ENCODE assay signal across 14 cellular contexts in the genomic region with DNA sequence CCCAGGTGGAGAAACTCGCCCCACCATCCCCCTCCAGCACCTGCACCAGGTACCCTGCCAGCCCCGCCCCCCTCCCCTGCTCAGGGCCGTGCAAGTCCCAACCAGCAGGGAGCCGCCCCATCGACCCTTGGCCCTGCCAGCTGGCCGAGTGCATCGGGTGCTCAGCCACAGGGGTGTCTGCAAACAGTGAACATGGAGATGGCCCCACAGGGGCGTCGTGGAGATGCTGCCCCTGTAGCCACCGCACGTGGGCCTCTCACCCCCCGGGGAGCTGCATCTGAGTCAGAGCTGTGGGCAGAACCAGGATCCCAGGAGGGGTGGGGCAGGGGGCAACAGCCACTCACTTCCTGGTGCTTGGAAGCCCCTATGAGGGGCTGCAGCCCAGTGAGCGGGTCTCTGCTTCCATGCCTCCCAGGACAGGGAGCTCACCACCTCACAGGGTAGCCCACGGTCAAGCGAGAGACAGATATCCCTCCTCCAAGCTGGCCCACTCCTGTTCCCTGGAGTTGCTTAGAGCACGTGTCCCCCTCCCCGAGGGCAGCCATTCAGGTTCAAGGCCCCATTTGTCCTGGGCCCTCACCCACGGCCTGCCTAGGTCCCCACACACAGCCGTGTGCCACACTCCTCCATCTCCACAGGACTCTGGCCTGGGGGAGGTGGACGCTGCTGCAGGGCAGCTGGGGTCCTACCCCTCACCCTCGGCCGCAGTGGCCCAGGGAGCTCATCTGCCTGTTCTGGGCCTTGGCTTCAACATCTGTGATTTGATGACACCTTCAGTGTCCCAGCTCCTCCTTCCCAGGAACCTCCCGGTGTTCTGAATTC. TPM values are rescaled to one million over a fixed set of nuclear protein-coding genes. Genes with fewer than 3 reads are reported as not detected.
A peak's percentile ranks its signal among the peaks of the same experiment; 100 is the strongest.
DNase-seq lines count a peak whose midpoint lies in the region; ATAC-seq and TF ChIP-seq lines count a peak whose summit lies in the region.
"Had no signal": no experiment of that assay in that cellular context is flagged by ENCODE, and none has a peak within 500 bp of the region (broad histone marks: within the 10 kb centered on the region; RNA-seq: fewer than 3 reads in every experiment).

No MANE protein-coding gene starts in this region.

- in situ Hi-C loops in KBM-7 (cut with MboI; ENCODE audit: low pct_unique_long_range_greater_than_20kb, low sequenced_read_pairs), result no loop called here
- in situ Hi-C loops in GM23248 (cut with MboI), result no loop called here

- no peak overlapping the region for H2AFZ ChIP-seq in GM23248

- H3K79me2 ChIP-seq in GM23248 (ENCODE audit: insufficient read depth), result no peaks in the 10 kb centered on the region

- H3K36me3 ChIP-seq in breast epithelium (no peaks in the 10 kb centered on the region), prostate gland (no peaks in the 10 kb centered on the region), GM23248 (ENCODE audit: low read depth) (no peaks in the 10 kb centered on the region)

- no peaks in the 10 kb centered on the region for H3K4me1 ChIP-seq in breast epithelium
- peaks cover 19% of the 10 kb centered on the region for H3K4me1 ChIP-seq in prostate gland (replicated peaks)
- H3K4me1 ChIP-seq in GM23248 (ENCODE audit: insufficient read depth), result no peaks in the 10 kb centered on the region

- H3K27ac ChIP-seq in breast epithelium, result peak overlapping the region; percentile 82 to 90
- H3K27ac ChIP-seq in prostate gland, result peak overlapping the region in 1 of 2 donors; percentile 72
- H3K27ac ChIP-seq in GM23248, result no peak overlapping the region
- H3K27ac ChIP-seq: KMS-11 had no signal

- H3K4me3 ChIP-seq in breast epithelium (no peak overlapping the region), prostate gland (no peak overlapping the region), GM23248 (no peak overlapping the region)

- TF ChIP-seq POLR2A in breast epithelium (IDR thresholded peaks at IDR 0.05), result no peak
- no peak for TF ChIP-seq POLR2A in prostate gland (IDR thresholded peaks at IDR 0.05)

- intact Hi-C loops in breast epithelium (cut with DNase I; ENCODE audit: low total_unique reads) (no loop called here), prostate gland (cut with DNase I) (no loop called here)

- no peak for TF ChIP-seq CTCF in breast epithelium (IDR thresholded peaks at IDR 0.05)
- TF ChIP-seq CTCF in prostate gland (IDR thresholded peaks at IDR 0.05), result no peak

- no peak for ATAC-seq in HG03432 (IDR thresholded peaks at IDR 0.05; ENCODE audit: unreplicated experiment)

- H3K4me2 ChIP-seq in GM23248 (ENCODE audit: unreplicated experiment), result no peak overlapping the region
- H3K4me2 ChIP-seq: KMS-11 had no signal

- H3K9me2 ChIP-seq in GM23248 (ENCODE audit: insufficient read depth), result no peaks in the 10 kb centered on the region

- H3K9me3 ChIP-seq in breast epithelium, result no peaks in the 10 kb centered on the region
- H3K9me3 ChIP-seq in prostate gland, result no peaks in the 10 kb centered on the region
- H3K9me3 ChIP-seq in GM23248 (ENCODE audit: low read depth), result no peaks in the 10 kb centered on the region

- no peak overlapping the region for H3K9ac ChIP-seq in GM23248
- H3K9ac ChIP-seq: KMS-11 had no signal

- DNase-seq in DMS79 treated with DMSO at 0.1 percent for 48 hours (lab: John Stamatoyannopoulos, UW) (peak; percentile 35), NAMALWA (ENCODE audit: low spot score) (peak; percentile 15), breast epithelium (ENCODE audit: low spot score in 2 of 2) (peak in 1 of 2 donors; percentile 43), prostate gland (ENCODE audit: low spot score) (peak; percentile 52), KBM-7 (no peak), GM23248 (no peak), occipital lobe (lab: John Stamatoyannopoulos, UW) (no peak)
- DNase-seq: activated gamma-delta T cell treated with Interleukin-2 at 50 U/mL for 16 hours; CD4-positive, alpha-beta memory T cell; endodermal cell; left cardiac atrium had no signal

- 71% methylated on average over 11 of the region's 23 CpGs for WGBS in prostate gland
- 59 to 68% methylated on average over 19 to 23 of the region's 23 CpGs for WGBS in GM23248 (ENCODE audit: low coverage in 1 of 2, low lambda C conversion rate in 2 of 2, missing lambda C conversion rate in 2 of 2), 2 experiments

- H3K27me3 ChIP-seq in breast epithelium (no peaks in the 10 kb centered on the region), prostate gland (replicated peaks; ENCODE audit: insufficient read depth) (no peaks in the 10 kb centered on the region), GM23248 (replicated peaks; ENCODE audit: insufficient read depth) (no peaks in the 10 kb centered on the region)

- no peaks in the 10 kb centered on the region for H4K20me1 ChIP-seq in GM23248 (ENCODE audit: insufficient read depth)

- no peaks in the 10 kb centered on the region for H3F3A ChIP-seq in GM23248 (ENCODE audit: insufficient read depth)

RNA-seq across cellular contexts. Expression of a gene that starts 1.1 kb away (rescaled TPM):
- total RNA-seq in breast epithelium, result 1 to 10 TPM in 1 of 3 donors, under 1 TPM in 1, not detected in 1; 0.15 to 2.3 TPM
- 1 to 10 TPM; 1.1 to 3.5 TPM for total RNA-seq in prostate gland
- total RNA-seq in GM23248 (2014; rRNA removed; shearing (Covaris generic)), result not detected in 2 replicates
- not detected in 2 replicates for polyA plus RNA-seq in GM23248 (2016; fragmentation: Nextera tagmentation; extraction: Ambion mirVana)
- total RNA-seq in occipital lobe, result not detected
- total RNA-seq: CD4-positive, alpha-beta memory T cell; left cardiac atrium; NCI-H460 had no signal
- polyA plus RNA-seq: CD4-positive, alpha-beta memory T cell had no signal

RNA-seq across cellular contexts. Expression of a gene that starts 9.1 kb away (rescaled TPM):
- under 1 TPM in 1 of 3 donors, not detected in 2; 0.33 TPM for total RNA-seq in breast epithelium
- under 1 TPM in 1 of 2 donors, not detected in 1; 0.23 TPM for total RNA-seq in prostate gland
- total RNA-seq in GM23248 (2014; rRNA removed; shearing (Covaris generic)), result under 0.01 and 2.4 TPM in 2 replicates
- not detected in 2 replicates for polyA plus RNA-seq in GM23248 (2016; fragmentation: Nextera tagmentation; extraction: Ambion mirVana)
- total RNA-seq in occipital lobe, result under 0.01 TPM
- total RNA-seq: CD4-positive, alpha-beta memory T cell; endodermal cell; left cardiac atrium; NCI-H460 had no signal
- polyA plus RNA-seq: CD4-positive, alpha-beta memory T cell had no signal

RNA-seq across cellular contexts. Expression of a gene that starts 28.5 kb away (rescaled TPM):
- total RNA-seq in breast epithelium, result under 1 TPM in 1 of 3 donors, not detected in 2; under 0.01 TPM
- not detected for total RNA-seq in prostate gland
- not detected in 2 replicates for total RNA-seq in GM23248 (2014; rRNA removed; shearing (Covaris generic))
- polyA plus RNA-seq in GM23248 (2016; fragmentation: Nextera tagmentation; extraction: Ambion mirVana), result not detected in 2 replicates
- total RNA-seq in occipital lobe, result not detected
- total RNA-seq: CD4-positive, alpha-beta memory T cell; NCI-H460 had no signal
- polyA plus RNA-seq: CD4-positive, alpha-beta memory T cell had no signal

Comparison
In these comparisons a context has a peak if more than half of its experiments do, and no peak if none do; other contexts are left out.
1. DNase-seq: peak in DMS79 treated with DMSO at 0.1 percent for 48 hours (single experiment), NAMALWA (single experiment) and prostate gland (single experiment); none in KBM-7 (single experiment), GM23248 (single experiment) and occipital lobe (single experiment).